25 cellular contexts compared by ENCODE assay signal in the genomic region with DNA sequence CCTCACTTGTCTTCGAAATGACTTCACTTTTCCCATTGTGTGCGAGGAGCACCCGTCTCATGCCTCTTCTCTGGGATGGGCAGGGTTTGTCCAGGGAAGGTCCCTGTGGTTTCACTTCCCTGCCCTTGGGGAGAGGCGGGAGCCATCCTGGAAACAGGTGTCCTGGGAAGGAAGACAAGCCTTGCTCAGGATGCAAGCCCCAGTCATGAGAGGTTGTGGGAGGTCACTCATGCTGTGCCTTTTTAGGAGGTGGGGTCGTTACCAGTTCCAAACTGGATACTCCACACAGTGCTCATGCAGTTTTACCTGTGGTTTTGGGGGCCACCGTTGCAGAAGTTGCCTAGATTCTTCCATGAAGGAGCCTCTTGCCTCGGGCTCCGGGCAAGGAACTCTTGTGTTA. TPM values are rescaled to one million over a fixed set of nuclear protein-coding genes. Genes with fewer than 3 reads are reported as not detected.
DNase-seq lines count a peak whose midpoint lies in the region; ATAC-seq, FAIRE-seq and TF ChIP-seq lines count a peak whose summit lies in the region.
"Had no signal": no experiment of that assay in that cellular context is flagged by ENCODE, and none has a peak within 500 bp of the region (broad histone marks: within the 10 kb centered on the region; RNA-seq: fewer than 3 reads in every experiment).

No MANE protein-coding gene starts in this region.

- H3K9me2 ChIP-seq in Loucy (replicated peaks; ENCODE audit: low read depth, low read length) = no peaks in the 10 kb centered on the region

- TF ChIP-seq CTCF in Loucy (conservative IDR thresholded peaks at IDR 0.05; ENCODE audit: low read length) = no peak
- no peak for TF ChIP-seq CTCF in bronchial epithelial cell (IDR thresholded peaks at IDR 0.05; ENCODE audit: insufficient read depth, low read length, severe bottlenecking)
- TF ChIP-seq CTCF in parathyroid adenoma (IDR thresholded peaks at IDR 0.05) = no peak

- no peaks in the 10 kb centered on the region for H3K27me3 ChIP-seq in Loucy (ENCODE audit: insufficient read depth, low read length, poor library complexity, severe bottlenecking)
- peaks cover 5% of the 10 kb centered on the region for H3K27me3 ChIP-seq in bronchial epithelial cell (ENCODE audit: control insufficient read depth, insufficient read depth, low read length)
- no peaks in the 10 kb centered on the region for H3K27me3 ChIP-seq in parathyroid adenoma (ENCODE audit: control insufficient read depth, insufficient read depth, low read length)
- H3K27me3 ChIP-seq: transverse colon had no signal

- no peaks in the 10 kb centered on the region for H3K9me3 ChIP-seq in Loucy (ENCODE audit: insufficient read depth, low read depth, low read length)
- H3K9me3 ChIP-seq in parathyroid adenoma (ENCODE audit: control insufficient read depth, low read length) = no peaks in the 10 kb centered on the region
- H3K9me3 ChIP-seq: prostate gland, transverse colon had no signal

- no peak overlapping the region for H3K27ac ChIP-seq in parathyroid adenoma
- H3K27ac ChIP-seq: prostate gland, transverse colon had no signal

- H3K36me3 Mint-ChIP-seq in effector memory CD8-positive, alpha-beta T cell (ENCODE audit: insufficient read depth) = peaks cover 3% of the 10 kb centered on the region
- H3K36me3 Mint-ChIP-seq: activated CD4-positive, alpha-beta memory T cell treated with anti-CD3 and anti-CD28 coated beads for 36 hours; activated naive CD8-positive, alpha-beta T cell had no signal

- H3K36me3 ChIP-seq in Loucy (ENCODE audit: insufficient read depth, low read length) = no peaks in the 10 kb centered on the region
- no peaks in the 10 kb centered on the region for H3K36me3 ChIP-seq in bronchial epithelial cell (ENCODE audit: control insufficient read depth, insufficient read depth, low read length)
- no peaks in the 10 kb centered on the region for H3K36me3 ChIP-seq in parathyroid adenoma (ENCODE audit: control insufficient read depth, insufficient read depth, low read length)
- H3K36me3 ChIP-seq: prostate gland, transverse colon had no signal

- no peak overlapping the region for H3K9ac ChIP-seq in Loucy (ENCODE audit: low read depth, low read length, poor library complexity, severe bottlenecking)
- no peak overlapping the region for H3K9ac ChIP-seq in parathyroid adenoma

- peaks cover 84% of the 10 kb centered on the region for H3K79me2 ChIP-seq in Loucy (ENCODE audit: insufficient read depth, low read length)
- no peaks in the 10 kb centered on the region for H3K79me2 ChIP-seq in parathyroid adenoma

- no peak overlapping the region for H3K27ac Mint-ChIP-seq in effector memory CD8-positive, alpha-beta T cell
- H3K27ac Mint-ChIP-seq: activated CD4-positive, alpha-beta memory T cell treated with anti-CD3 and anti-CD28 coated beads for 36 hours; activated naive CD8-positive, alpha-beta T cell; GM23338; T-helper 2 cell treated with Interferon-gamma antibody and Interleukin-4, amounts not matched to agents 5 μg/mL and 100 μg/mL, for 36 hours had no signal

- H3K4me2 ChIP-seq in Loucy (ENCODE audit: low read depth, low read length, poor library complexity, severe bottlenecking) (peak overlapping the region; percentile 99), parathyroid adenoma (ENCODE audit: low read length) (peak overlapping the region; percentile 53)
- H3K4me2 ChIP-seq: GM23338 had no signal

- H3K4me3 ChIP-seq in Loucy (ENCODE audit: low read length, poor library complexity, severe bottlenecking) (peak overlapping the region; percentile 9), bronchial epithelial cell (ENCODE audit: low read depth, low read length) (no peak overlapping the region), parathyroid adenoma (ENCODE audit: low read depth, low read length) (peak overlapping the region; percentile 13)
- H3K4me3 ChIP-seq: GM23338, lung, prostate gland, transverse colon had no signal

- H2AFZ ChIP-seq in Loucy (ENCODE audit: low read length) (no peak overlapping the region), parathyroid adenoma (no peak overlapping the region)
- H2AFZ ChIP-seq: GM23338 had no signal

- no peak overlapping the region for H3K4me3 Mint-ChIP-seq in effector memory CD8-positive, alpha-beta T cell
- H3K4me3 Mint-ChIP-seq: activated CD4-positive, alpha-beta memory T cell treated with anti-CD3 and anti-CD28 coated beads for 36 hours; activated naive CD8-positive, alpha-beta T cell; GM23338; T-helper 2 cell treated with Interferon-gamma antibody and Interleukin-4, amounts not matched to agents 5 μg/mL and 100 μg/mL, for 36 hours had no signal

- peaks cover 29 to 39% of the 10 kb centered on the region in 2 donors for H3K4me1 Mint-ChIP-seq in effector memory CD8-positive, alpha-beta T cell (ENCODE audit: low read depth in 2 of 2)

- H3K9me3 Mint-ChIP-seq in effector memory CD8-positive, alpha-beta T cell = no peaks in the 10 kb centered on the region
- H3K9me3 Mint-ChIP-seq: activated CD4-positive, alpha-beta memory T cell treated with anti-CD3 and anti-CD28 coated beads for 36 hours; GM23338; T-helper 2 cell treated with Interferon-gamma antibody and Interleukin-4, amounts not matched to agents 5 μg/mL and 100 μg/mL, for 36 hours had no signal

- ATAC-seq in GM18868 (IDR thresholded peaks at IDR 0.05; ENCODE audit: unreplicated experiment) = no peak
- no peak for ATAC-seq in effector memory CD8-positive, alpha-beta T cell (replicated peaks)
- ATAC-seq: GM23338 had no signal

- H3F3A ChIP-seq in Loucy (ENCODE audit: low read depth) = no peaks in the 10 kb centered on the region

- H3K27me3 Mint-ChIP-seq in effector memory CD8-positive, alpha-beta T cell = no peaks in the 10 kb centered on the region

- H4K20me1 ChIP-seq in Loucy (ENCODE audit: insufficient read depth, low read length, poor library complexity, severe bottlenecking) = peaks cover 65% of the 10 kb centered on the region

- DNase-seq in bronchial epithelial cell (ENCODE audit: low read depth) (no peak), mesenteric fat pad (ENCODE audit: low spot score) (peak; percentile 47), NCI-H2227 treated with DMSO at 0.1 percent for 48 hours (lab: John Stamatoyannopoulos, UW) (no peak)
- DNase-seq in effector memory CD8-positive, alpha-beta T cell = no peak
- DNase-seq: activated CD4-positive, alpha-beta memory T cell treated with anti-CD3 and anti-CD28 coated beads for 36 hours; activated CD4-positive, alpha-beta T cell treated with anti-CD3 and anti-CD28 coated beads for 1 hour; central memory CD4-positive, alpha-beta T cell; dermis blood vessel endothelial cell; IMR-90; NCI-H82; SHP77 treated with DMSO at 0.1 percent for 48 hours; stimulated activated CD4-positive, alpha-beta T cell treated with anti-CD3 and anti-CD28 coated beads, Interleukin-4, amount 100 ng/mL, for 24 hours; transverse colon had no signal

- peaks cover 72% of the 10 kb centered on the region for H3K4me1 ChIP-seq in Loucy (ENCODE audit: insufficient read depth, low read length, poor library complexity, severe bottlenecking)
- H3K4me1 ChIP-seq in parathyroid adenoma = no peaks in the 10 kb centered on the region
- H3K4me1 ChIP-seq: prostate gland had no signal

- peak; percentile 18 for FAIRE-seq in bronchial epithelial cell (lab: Jason Lieb, UNC)
- FAIRE-seq: D721Med, frontal cortex, GM19239, RCC 7860 had no signal

RNA-seq across cellular contexts. Expression of a gene that starts 3.8 kb away (rescaled TPM):
- total RNA-seq in bronchial epithelial cell (34.2 and 41.7 TPM in 2 replicates), mesenteric fat pad (26.3 TPM)

RNA-seq across cellular contexts. Expression of a gene that starts 47.7 kb away (rescaled TPM):
- 0.26 and 0.64 TPM in 2 replicates for total RNA-seq in bronchial epithelial cell
- 0.80 TPM for total RNA-seq in mesenteric fat pad
